18 cellular contexts compared by ENCODE assay signal in the genomic region with DNA sequence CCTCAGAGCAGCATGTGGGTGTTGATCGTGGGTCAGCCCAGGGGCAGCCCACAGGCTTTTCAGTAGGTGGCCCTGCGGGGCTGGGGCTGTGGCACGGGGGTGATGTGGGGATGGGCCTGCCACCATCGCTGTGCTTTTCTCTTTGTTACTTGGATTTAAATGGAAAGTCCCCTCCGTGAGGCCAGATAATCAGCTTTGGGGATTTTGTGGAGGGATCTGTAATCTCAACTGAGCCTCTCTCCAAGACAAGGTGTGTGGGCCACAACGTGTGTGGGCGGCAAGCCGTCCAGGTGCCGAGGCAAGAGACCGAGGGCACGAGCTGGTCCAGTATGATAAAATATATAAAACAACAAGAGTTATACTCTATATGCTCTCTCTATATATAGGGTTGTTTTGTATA. TPM values are rescaled to one million over a fixed set of nuclear protein-coding genes. Genes with fewer than 3 reads are reported as not detected.
"Had no signal": no experiment of that assay in that cellular context is flagged by ENCODE, and none has a peak within 500 bp of the region (broad histone marks: within the 10 kb centered on the region; RNA-seq: fewer than 3 reads in every experiment).

No MANE protein-coding gene starts in this region.

- H3K4me1 ChIP-seq: ascending aorta, esophagus squamous epithelium, lower lobe of right lung, tibial artery, uterus had no signal

- ATAC-seq: activated CD8-positive, alpha-beta T cell treated with anti-CD3 and anti-CD28 coated beads, Interleukin-2, amount 10 ng/mL, durations not matched to agents 7 days and 5 days; lower lobe of right lung; stimulated activated memory B cell treated with anti-CD40 and anti-IgM and Interleukin-4, amounts not matched to agents 10 μg/mL and 1 μg/mL and 100 μg/mL, for 72 hours; T-helper 17 cell had no signal

- H3K4me3 ChIP-seq: ascending aorta, esophagus squamous epithelium, lower lobe of right lung, tibial artery, uterus had no signal

- DNase-seq: activated CD4-positive, alpha-beta T cell treated with anti-CD3 and anti-CD28 coated beads, Interleukin-2, amount 10 ng/mL, durations not matched to agents 24 days and 14 days; activated CD4-positive, CD25-positive, alpha-beta regulatory T cell; activated CD8-positive, alpha-beta T cell treated with anti-CD3 and anti-CD28 coated beads, Interleukin-2, amount 10 ng/mL, durations not matched to agents 7 days and 5 days; activated naive CD4-positive, alpha-beta T cell treated with anti-CD3 and anti-CD28 coated beads for 36 hours; esophagus squamous epithelium; glutamatergic neuron; lower lobe of right lung; midbrain; naive B cell; stimulated activated CD4-positive, alpha-beta T cell treated with anti-CD3 and anti-CD28 coated beads, Interleukin-2, amount 100 ng/mL, for 48 hours; T-helper 17 cell; uterus had no signal

- H3K27ac ChIP-seq: ascending aorta, esophagus squamous epithelium, lower lobe of right lung, neutrophil, tibial artery, uterus had no signal

- H3K27me3 ChIP-seq: ascending aorta, esophagus squamous epithelium, neutrophil, uterus had no signal

- FAIRE-seq: endothelial cell of umbilical vein had no signal

- H3K9me3 ChIP-seq: ascending aorta, esophagus squamous epithelium, lower lobe of right lung, neutrophil, uterus had no signal

- H3K36me3 ChIP-seq: ascending aorta, esophagus squamous epithelium, lower lobe of right lung, neutrophil, tibial artery, uterus had no signal

RNA-seq across cellular contexts. Expression of a gene that starts 16.7 kb away (rescaled TPM):
- total RNA-seq: activated CD8-positive, alpha-beta T cell treated with anti-CD3 and anti-CD28 coated beads, Interleukin-2, amount 10 ng/mL, durations not matched to agents 7 days and 5 days; endothelial cell of umbilical vein; renal cortical epithelial cell; T-helper 17 cell had no signal

RNA-seq across cellular contexts. Expression of a gene that starts 46.4 kb away (rescaled TPM):
- total RNA-seq: activated CD4-positive, alpha-beta T cell treated with anti-CD3 and anti-CD28 coated beads, Interleukin-2, amount 10 ng/mL, durations not matched to agents 24 days and 14 days; activated CD8-positive, alpha-beta T cell treated with anti-CD3 and anti-CD28 coated beads, Interleukin-2, amount 10 ng/mL, durations not matched to agents 7 days and 5 days; activated naive CD4-positive, alpha-beta T cell treated with anti-CD3 and anti-CD28 coated beads for 36 hours; ascending aorta; endothelial cell of umbilical vein; esophagus squamous epithelium; lower lobe of right lung; renal cortical epithelial cell; T-helper 17 cell; uterus had no signal
- polyA plus RNA-seq: endothelial cell of umbilical vein had no signal
